1 cellular context compared by ENCODE assay signal in the genomic region with DNA sequence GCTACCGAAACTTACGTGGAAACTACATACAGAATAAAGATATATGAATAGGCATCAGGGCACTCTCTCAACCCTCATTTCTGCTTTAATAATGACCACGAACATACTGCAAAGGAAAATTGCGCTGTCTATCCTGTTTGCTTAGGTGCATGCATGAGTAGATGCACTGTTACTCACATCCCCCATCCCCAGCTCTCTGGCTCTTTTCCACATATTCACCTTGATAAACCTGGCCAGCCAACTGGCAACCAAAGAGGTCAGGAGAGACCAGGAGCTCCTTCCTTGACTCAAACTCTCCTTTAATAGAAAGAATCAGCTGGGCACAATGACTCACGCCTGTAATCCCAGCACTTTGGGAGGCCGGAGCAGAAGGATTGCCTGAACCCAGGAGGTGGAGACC.
TF ChIP-seq lines count a peak whose summit lies in the region.

No MANE protein-coding gene starts in this region.

TF ChIP-seq in GM23338, 12 proteins besides CTCF, POLR2A, EP300 and RAD21 (continued from another document):
- no peak for TF ChIP-seq ZNF462 (CRISPR knock-in tag; IDR thresholded peaks at IDR 0.05)
TF ChIP-seq in GM23338: peak in this region for 0.
